Comparison of ENCODE assay signal across 27 cellular contexts in the genomic region with DNA sequence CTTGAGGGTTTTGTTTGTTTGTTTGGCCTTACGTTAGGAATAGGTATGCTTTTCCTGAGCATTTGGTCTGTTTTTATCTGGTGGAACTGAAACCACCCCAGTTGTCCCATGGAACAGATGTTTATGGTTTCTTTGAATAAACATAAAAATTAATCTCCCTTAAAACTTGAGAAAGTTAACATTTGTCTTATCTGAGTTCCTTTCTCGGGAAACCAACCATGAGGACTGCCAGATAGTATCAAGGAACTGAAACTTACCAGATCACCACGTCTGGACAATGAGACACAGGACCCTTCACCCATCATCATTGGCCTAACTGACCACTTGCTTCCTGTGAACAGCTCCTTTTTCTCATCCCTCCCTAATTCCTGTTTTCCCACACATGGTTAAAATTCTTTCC.
"Had no signal": no experiment of that assay in that cellular context is flagged by ENCODE, and none has a peak within 500 bp of the region (broad histone marks: within the 10 kb centered on the region; RNA-seq: fewer than 3 reads in every experiment).

No MANE protein-coding gene starts in this region.

- DNase-seq: colonic mucosa; effector CD8-positive, alpha-beta T cell; endodermal cell; foreskin fibroblast; gastrocnemius medialis; heart left ventricle; kidney; mesenchymal stem cell; midbrain; stimulated activated CD4-positive, alpha-beta T cell treated with anti-CD3 and anti-CD28 coated beads, Interleukin-2, amount 100 ng/mL, for 24 hours; stimulated activated CD4-positive, alpha-beta T cell treated with anti-CD3 and anti-CD28 coated beads, Interleukin-4, amount 100 ng/mL, for 24 hours; stimulated activated naive CD4-positive, alpha-beta T cell treated with Interleukin-2 at 50 U/mL for 16 hours; stomach; thyroid gland; trophoblast cell had no signal

- H3K27me3 Mint-ChIP-seq: dendritic cell treated with granulocyte-macrophage colony-stimulating factor and Interleukin-4, amounts not matched to agents 40 ng/mL and 50 ng/mL, for 4 days; natural killer cell treated with Interleukin-12 subunit alpha and Interleukin-12 subunit beta and Interleukin-15 and Interleukin-18, amount 100 ng/mL, for 72 hours had no signal

- H2AFZ ChIP-seq: hepatocyte, neural progenitor cell, parathyroid adenoma had no signal

- H3K36me3 ChIP-seq: colonic mucosa, gastrocnemius medialis, heart left ventricle, neural progenitor cell, stomach, thyroid gland had no signal

- H3K9ac ChIP-seq: neural progenitor cell, parathyroid adenoma had no signal

- H3K4me1 ChIP-seq: colonic mucosa, gastrocnemius medialis, neural progenitor cell, stomach, thyroid gland had no signal

- H3K4me2 ChIP-seq: hepatocyte, neural progenitor cell had no signal

- H3K27me3 ChIP-seq: colonic mucosa, gastrocnemius medialis, heart left ventricle, hepatocyte, neural progenitor cell, stomach, thyroid gland had no signal

- H3K4me1 Mint-ChIP-seq: endodermal cell, neural progenitor cell had no signal

- H3K27ac ChIP-seq: colonic mucosa, epithelial cell of prostate, gastrocnemius medialis, heart left ventricle, hepatocyte, neural progenitor cell, parathyroid adenoma, stomach, thyroid gland had no signal

- H3K9me3 ChIP-seq: colonic mucosa, gastrocnemius medialis, thyroid gland had no signal

- FAIRE-seq: kidney had no signal

- H3K4me3 Mint-ChIP-seq: dendritic cell treated with granulocyte-macrophage colony-stimulating factor and Interleukin-4, amounts not matched to agents 40 ng/mL and 50 ng/mL, for 4 days; endodermal cell; natural killer cell treated with Interleukin-12 subunit alpha and Interleukin-12 subunit beta and Interleukin-15 and Interleukin-18, amount 100 ng/mL, for 72 hours; neural progenitor cell; stimulated activated effector memory CD8-positive, alpha-beta T cell treated with anti-CD3 and anti-CD28 coated beads, Interleukin-12 subunit alpha, Interleukin-12 subunit beta, amount 100 ng/mL, for 72 hours had no signal

- H3K4me3 ChIP-seq: colonic mucosa, gastrocnemius medialis, heart left ventricle, hepatocyte, lung, neural progenitor cell, stomach, thyroid gland had no signal

- H3K79me2 ChIP-seq: hepatocyte, parathyroid adenoma had no signal

- H3K36me3 Mint-ChIP-seq: stimulated activated effector memory CD8-positive, alpha-beta T cell treated with anti-CD3 and anti-CD28 coated beads, Interleukin-12 subunit alpha, Interleukin-12 subunit beta, amount 100 ng/mL, for 72 hours had no signal

- H3K27ac Mint-ChIP-seq: dendritic cell treated with granulocyte-macrophage colony-stimulating factor and Interleukin-4, amounts not matched to agents 40 ng/mL and 50 ng/mL, for 4 days; endodermal cell; natural killer cell treated with Interleukin-12 subunit alpha and Interleukin-12 subunit beta and Interleukin-15 and Interleukin-18, amount 100 ng/mL, for 72 hours; neural progenitor cell; progenitor cell of endocrine pancreas; stimulated activated effector memory CD8-positive, alpha-beta T cell treated with anti-CD3 and anti-CD28 coated beads, Interleukin-12 subunit alpha, Interleukin-12 subunit beta, amount 100 ng/mL, for 72 hours had no signal

- ATAC-seq: esophagus mucosa; gastrocnemius medialis; heart left ventricle; left lobe of liver; natural killer cell treated with Interleukin-12 subunit alpha and Interleukin-12 subunit beta and Interleukin-15 and Interleukin-18, amount 100 ng/mL, for 72 hours; sciatic nerve; stimulated activated effector memory CD8-positive, alpha-beta T cell treated with anti-CD3 and anti-CD28 coated beads, Interleukin-12 subunit alpha, Interleukin-12 subunit beta, amount 100 ng/mL, for 72 hours had no signal
